17 cellular contexts compared by ENCODE assay signal in genomic region chr10:95531994-95532399, GRCh38. TPM values are rescaled to one million over a fixed set of nuclear protein-coding genes. Genes with fewer than 3 reads are reported as not detected.
A peak's percentile ranks its signal among the peaks of the same experiment; 100 is the strongest.
DNase-seq lines count a peak whose midpoint lies in the region; ATAC-seq, FAIRE-seq and TF ChIP-seq lines count a peak whose summit lies in the region.
"Had no signal": no experiment of that assay in that cellular context is flagged by ENCODE, and none has a peak within 500 bp of the region (broad histone marks: within the 10 kb centered on the region; RNA-seq: fewer than 3 reads in every experiment).

No MANE protein-coding gene starts in this region.

- H3K27me3 ChIP-seq in esophagus squamous epithelium (no peaks in the 10 kb centered on the region), thoracic aorta (replicated peaks; ENCODE audit: insufficient read depth) (no peaks in the 10 kb centered on the region)
- H3K27me3 ChIP-seq: SJCRH30 had no signal

- no peak for FAIRE-seq in GM19239 (lab: Jason Lieb, UNC)

- no peak for TF ChIP-seq POLR2A in esophagus squamous epithelium (IDR thresholded peaks at IDR 0.05)

- H3K9me3 ChIP-seq in esophagus squamous epithelium, result no peaks in the 10 kb centered on the region
- H3K9me3 ChIP-seq in thoracic aorta, result no peaks in the 10 kb centered on the region
- H3K9me3 ChIP-seq: SJCRH30 had no signal

- 52 to 54% methylated on average over 2 of the region's 2 CpGs for WGBS in esophagus squamous epithelium, 2 donors

- H3K27ac ChIP-seq in esophagus squamous epithelium (peak overlapping the region; percentile 5 to 88 (median 87)), thoracic aorta (peak overlapping the region; percentile 89 to 94)
- H3K27ac ChIP-seq: 22Rv1, SJCRH30 had no signal

- H3K4me1 ChIP-seq in esophagus squamous epithelium (peaks cover 0 to 90% (median 14%) of the 10 kb centered on the region in 3 donors), thoracic aorta (ENCODE audit: control insufficient read depth in 1 of 2, low read depth in 2 of 2) (peaks cover 64 to 100% of the 10 kb centered on the region in 2 donors)
- H3K4me1 ChIP-seq: SJCRH30 had no signal

- peak; percentile 1 to 10 for DNase-seq in NOMO-1 (lab: John Stamatoyannopoulos, UW; ENCODE audit: unreplicated experiment in 2 of 2)
- DNase-seq in NOMO-1 treated with dmso at 0.1 percent for 144 hours (lab: John Stamatoyannopoulos, UW; ENCODE audit: unreplicated experiment), result no peak
- DNase-seq in OCI-M1 (lab: John Stamatoyannopoulos, UW), result peak; percentile 99
- DNase-seq in esophagus squamous epithelium (lab: John Stamatoyannopoulos, UW), result no peak
- DNase-seq in thoracic aorta (ENCODE audit: low spot score), result no peak
- no peak for DNase-seq in GM19239 (ENCODE audit: insufficient read length, low spot score)
- DNase-seq in activated naive CD4-positive, alpha-beta T cell treated with anti-CD3 and anti-CD28 coated beads, Interleukin-2, amount 50 U/mL, for 16 hours, result no peak
- DNase-seq: activated B cell treated with CpG ODN at 0.5 μM for 24 hours; activated T-cell treated with anti-CD3 and anti-CD28 coated beads, Interleukin-2, amount 50 U/mL, for 1 hour; amniotic stem cell; COR-L47; effector CD4-positive, alpha-beta T cell; kidney glomerular epithelial cell; NCI-H1092; SJCRH30 had no signal

- H3K4me3 ChIP-seq in esophagus squamous epithelium, result peak overlapping the region in 1 of 4 donors; percentile 6
- peak overlapping the region; percentile 3 for H3K4me3 ChIP-seq in thoracic aorta
- H3K4me3 ChIP-seq: SJCRH30 had no signal

- ATAC-seq in thoracic aorta (ENCODE audit: insufficient number of reproducible peaks, low FRiP score, low read depth), result no peak
- no peak for ATAC-seq in HG03097 (IDR thresholded peaks at IDR 0.05; ENCODE audit: low FRiP score, unreplicated experiment)

- intact Hi-C loops in esophagus squamous epithelium (cut with DNase I), result no loop called here

- TF ChIP-seq CTCF in esophagus squamous epithelium (IDR thresholded peaks at IDR 0.05), result no peak
- TF ChIP-seq CTCF in thoracic aorta (IDR thresholded peaks at IDR 0.05), result no peak

- H3K36me3 ChIP-seq in esophagus squamous epithelium (no peaks in the 10 kb centered on the region), thoracic aorta (peaks cover 13% of the 10 kb centered on the region)
- H3K36me3 ChIP-seq: SJCRH30 had no signal

RNA-seq across cellular contexts. Expression of gene SORBS1, which starts 29.2 kb away (rescaled TPM):
- total RNA-seq in esophagus squamous epithelium (100 to 1,000 TPM in 1 of 4 donors, 10 to 100 TPM in 3; 23.3 to 359 (median 72.2) TPM), thoracic aorta (1,000 to 10,000 TPM; 1,110 to 1,659 TPM)

Comparison
In these comparisons a context has a peak if more than half of its experiments do, and no peak if none do; other contexts are left out.
1. DNase-seq: peak in NOMO-1 (2 of 2) and OCI-M1 (single experiment); none in NOMO-1 treated with dmso at 0.1 percent for 144 hours (single experiment), esophagus squamous epithelium (single experiment), thoracic aorta (single experiment), GM19239 (single experiment) and activated naive CD4-positive, alpha-beta T cell treated with anti-CD3 and anti-CD28 coated beads, Interleukin-2, amount 50 U/mL, for 16 hours (single experiment).